ENCODE assay signal across 9 cellular contexts in genomic region chr2:69933254-69933828, GRCh38. TPM values are rescaled to one million over a fixed set of nuclear protein-coding genes. Genes with fewer than 3 reads are reported as not detected.
DNase-seq lines count a peak whose midpoint lies in the region; ATAC-seq and TF ChIP-seq lines count a peak whose summit lies in the region.
"Had no signal": no experiment of that assay in that cellular context is flagged by ENCODE, and none has a peak within 500 bp of the region (broad histone marks: within the 10 kb centered on the region; RNA-seq: fewer than 3 reads in every experiment).

No MANE protein-coding gene starts in this region.

- POLR2A ChIA-PET in naive thymus-derived CD4-positive, alpha-beta T cell (lab: Charles Lee) = interaction anchor here (0.9 to 2.0 kb wide), 5 partner anchors 9 to 154 kb away, joined by 3 to 4 read pairs (median 3); partner anchors contain the start of gene PCBP1

- TF ChIP-seq CTCF in Calu3 (IDR thresholded peaks at IDR 0.05; ENCODE audit: unreplicated experiment) (no peak), sigmoid colon (IDR thresholded peaks at IDR 0.05) (no peak)

- BruUV-seq in Calu3 (replicated peaks; lab: Mats Ljungman, UMichigan) = no TSS peak

- peaks cover 0 to 46% (median 22%) of the 10 kb centered on the region in 3 experiments for H3K36me3 ChIP-seq in naive thymus-derived CD4-positive, alpha-beta T cell (ENCODE audit: control insufficient read depth in 2 of 3, insufficient read depth in 3 of 3, low read length in 3 of 3)
- H3K36me3 ChIP-seq in SJCRH30 = peaks cover 3% of the 10 kb centered on the region; the same call in 1 of the 2 replicates
- peaks cover 12 to 43% (median 30%) of the 10 kb centered on the region in 4 donors for H3K36me3 ChIP-seq in sigmoid colon

- H3K27ac Mint-ChIP-seq in Calu3 (ENCODE audit: unreplicated experiment) = peak overlapping the region; percentile 93
- H3K27ac Mint-ChIP-seq in dendritic cell treated with granulocyte-macrophage colony-stimulating factor and Interleukin-4, amounts not matched to agents 40 ng/mL and 50 ng/mL, for 4 days = peak overlapping the region; percentile 90
- peak overlapping the region in 5 of 9 donors; percentile 29 to 71 (median 59) for H3K27ac Mint-ChIP-seq in naive thymus-derived CD4-positive, alpha-beta T cell
- H3K27ac Mint-ChIP-seq: T-helper 2 cell treated with Interferon-gamma antibody and Interleukin-4, amounts not matched to agents 5 μg/mL and 100 μg/mL, for 36 hours had no signal

- no peak overlapping the region for H3K4me3 ChIP-seq in naive thymus-derived CD4-positive, alpha-beta T cell (ENCODE audit: low read length)
- H3K4me3 ChIP-seq in SJCRH30 = no peak overlapping the region
- no peak overlapping the region for H3K4me3 ChIP-seq in sigmoid colon

- no peaks in the 10 kb centered on the region for H3K27me3 ChIP-seq in naive thymus-derived CD4-positive, alpha-beta T cell (ENCODE audit: control insufficient read depth in 2 of 2, insufficient read depth in 2 of 2, low read length in 2 of 2)
- no peaks in the 10 kb centered on the region for H3K27me3 ChIP-seq in SJCRH30
- no peaks in the 10 kb centered on the region for H3K27me3 ChIP-seq in sigmoid colon

- DNase-seq in Calu3 (no peak), NOMO-1 treated with DMSO at 0.1 percent for 48 hours (lab: John Stamatoyannopoulos, UW; ENCODE audit: unreplicated experiment) (peak; percentile 32), SJCRH30 (no peak), NCI-H146 (lab: John Stamatoyannopoulos, UW) (no peak), sigmoid colon (no peak)
- no peak for DNase-seq in naive thymus-derived CD4-positive, alpha-beta T cell
- DNase-seq: activated T-cell treated with anti-CD3 and anti-CD28 coated beads, Interleukin-2, amount 50 U/mL, for 48 hours had no signal

- no peak overlapping the region for H3K27ac ChIP-seq in naive thymus-derived CD4-positive, alpha-beta T cell (ENCODE audit: low read depth, low read length)
- H3K27ac ChIP-seq in SJCRH30 = no peak overlapping the region
- peak overlapping the region in 2 of 4 donors; percentile 4 to 22 for H3K27ac ChIP-seq in sigmoid colon

- CTCF ChIA-PET in Calu3 (lab: Charles Lee) = interaction anchor here (0.9 to 2.1 kb wide), 2 partner anchors 19 to 138 kb away, joined by 5 to 8 read pairs; partner anchors contain the start of gene MXD1
- CTCF ChIA-PET in naive thymus-derived CD4-positive, alpha-beta T cell (lab: Charles Lee) = no interaction called here

- no peaks in the 10 kb centered on the region for H3K27me3 Mint-ChIP-seq in Calu3 (ENCODE audit: unreplicated experiment)
- no peaks in the 10 kb centered on the region for H3K27me3 Mint-ChIP-seq in dendritic cell treated with granulocyte-macrophage colony-stimulating factor and Interleukin-4, amounts not matched to agents 40 ng/mL and 50 ng/mL, for 4 days
- H3K27me3 Mint-ChIP-seq in naive thymus-derived CD4-positive, alpha-beta T cell = no peaks in the 10 kb centered on the region

- H3K9me3 ChIP-seq in naive thymus-derived CD4-positive, alpha-beta T cell (ENCODE audit: control insufficient read depth in 2 of 3, low read length in 3 of 3) = no peaks in the 10 kb centered on the region
- H3K9me3 ChIP-seq in SJCRH30 (replicated peaks) (no peaks in the 10 kb centered on the region), sigmoid colon (no peaks in the 10 kb centered on the region)

- peak; percentile 42 for ATAC-seq in naive thymus-derived CD4-positive, alpha-beta T cell

- peaks cover 0 to 9% of the 10 kb centered on the region in 2 donors for H3K4me1 ChIP-seq in naive thymus-derived CD4-positive, alpha-beta T cell (ENCODE audit: control insufficient read depth in 2 of 2, insufficient read depth in 2 of 2, low read length in 2 of 2)
- no peaks in the 10 kb centered on the region for H3K4me1 ChIP-seq in SJCRH30
- no peaks in the 10 kb centered on the region for H3K4me1 ChIP-seq in sigmoid colon

- peaks cover 20% of the 10 kb centered on the region for H3K36me3 Mint-ChIP-seq in Calu3 (ENCODE audit: insufficient read depth, unreplicated experiment)
- peaks cover 70% of the 10 kb centered on the region for H3K36me3 Mint-ChIP-seq in dendritic cell treated with granulocyte-macrophage colony-stimulating factor and Interleukin-4, amounts not matched to agents 40 ng/mL and 50 ng/mL, for 4 days (ENCODE audit: low read depth)
- H3K36me3 Mint-ChIP-seq in naive thymus-derived CD4-positive, alpha-beta T cell = peaks cover 21 to 57% (median 28%) of the 10 kb centered on the region in 5 donors

- H3K4me1 Mint-ChIP-seq in Calu3 (ENCODE audit: low read depth, unreplicated experiment) = peaks cover 43% of the 10 kb centered on the region
- H3K4me1 Mint-ChIP-seq in dendritic cell treated with granulocyte-macrophage colony-stimulating factor and Interleukin-4, amounts not matched to agents 40 ng/mL and 50 ng/mL, for 4 days (ENCODE audit: low read depth) = peaks cover 72% of the 10 kb centered on the region
- H3K4me1 Mint-ChIP-seq in naive thymus-derived CD4-positive, alpha-beta T cell = peaks cover 22 to 46% (median 42%) of the 10 kb centered on the region in 7 donors

- H3K4me3 Mint-ChIP-seq in Calu3 (ENCODE audit: low read depth, unreplicated experiment) = no peak overlapping the region
- H3K4me3 Mint-ChIP-seq in dendritic cell treated with granulocyte-macrophage colony-stimulating factor and Interleukin-4, amounts not matched to agents 40 ng/mL and 50 ng/mL, for 4 days = no peak overlapping the region
- no peak overlapping the region for H3K4me3 Mint-ChIP-seq in naive thymus-derived CD4-positive, alpha-beta T cell
- H3K4me3 Mint-ChIP-seq: T-helper 2 cell treated with Interferon-gamma antibody and Interleukin-4, amounts not matched to agents 5 μg/mL and 100 μg/mL, for 36 hours had no signal

- no peaks in the 10 kb centered on the region for H3K9me3 Mint-ChIP-seq in Calu3 (ENCODE audit: low read depth, unreplicated experiment)
- no peaks in the 10 kb centered on the region for H3K9me3 Mint-ChIP-seq in dendritic cell treated with granulocyte-macrophage colony-stimulating factor and Interleukin-4, amounts not matched to agents 40 ng/mL and 50 ng/mL, for 4 days
- H3K9me3 Mint-ChIP-seq in naive thymus-derived CD4-positive, alpha-beta T cell = no peaks in the 10 kb centered on the region
- H3K9me3 Mint-ChIP-seq: T-helper 2 cell treated with Interferon-gamma antibody and Interleukin-4, amounts not matched to agents 5 μg/mL and 100 μg/mL, for 36 hours had no signal

- no peak for TF ChIP-seq POLR2A in sigmoid colon (IDR thresholded peaks at IDR 0.05)

- no peak for TF ChIP-seq EP300 in sigmoid colon (IDR thresholded peaks at IDR 0.05)

- intact Hi-C loops in Calu3 (cut with micrococcal nuclease; ENCODE audit: unreplicated experiment) = loop anchor here (5.0 kb wide), 1 partner anchor 139 kb away; no protein-coding TSS in a partner anchor
- intact Hi-C loops in dendritic cell treated with granulocyte-macrophage colony-stimulating factor and Interleukin-4, amounts not matched to agents 40 ng/mL and 50 ng/mL, for 4 days (cut with micrococcal nuclease) = no loop called here
- intact Hi-C loops in naive thymus-derived CD4-positive, alpha-beta T cell (cut with micrococcal nuclease) = no loop called here
- intact Hi-C loops in sigmoid colon (cut with DNase I) = no loop called here

RNA-seq across cellular contexts. Expression of gene MXD1, which starts 18.4 kb away (rescaled TPM):
- total RNA-seq in Calu3 (2022) (13.3 and 17.4 TPM in 2 replicates), sigmoid colon (1 to 10 TPM; 5.4 to 7.8 (median 7.3) TPM)
- total RNA-seq in naive thymus-derived CD4-positive, alpha-beta T cell = 100 to 1,000 TPM in 1 of 5 experiments, 10 to 100 TPM in 4; 15.1 to 112 (median 22.9) TPM
- 10 to 100 TPM in 1 of 2 donors, 1 to 10 TPM in 1; 7.0 to 10.6 TPM for polyA plus RNA-seq in naive thymus-derived CD4-positive, alpha-beta T cell
- 5.2 and 5.3 TPM in 2 replicates for total RNA-seq in SJCRH30 (2014; rRNA removed; shearing (Covaris generic))
- 100 to 1,000 TPM in 1 of 3 donors, 10 to 100 TPM in 2; 44.2 to 102 (median 46.8) TPM for polyA plus RNA-seq in sigmoid colon

RNA-seq across cellular contexts. Expression of gene ASPRV1, which starts 28.1 kb away (rescaled TPM):
- total RNA-seq in Calu3 (2022) (0.17 and 0.27 TPM in 2 replicates), sigmoid colon (1 to 10 TPM; 1.1 to 1.4 (median 1.2) TPM)
- total RNA-seq in naive thymus-derived CD4-positive, alpha-beta T cell = 1 to 10 TPM; 1.7 to 2.9 (median 2.3) TPM
- 1 to 10 TPM in 1 of 2 donors, under 1 TPM in 1; 0.91 to 1.2 TPM for polyA plus RNA-seq in naive thymus-derived CD4-positive, alpha-beta T cell
- 0.51 and 0.95 TPM in 2 replicates for total RNA-seq in SJCRH30 (2014; rRNA removed; shearing (Covaris generic))
- polyA plus RNA-seq in sigmoid colon = 1 to 10 TPM; 1.1 to 1.2 (median 1.2) TPM

RNA-seq across cellular contexts. Expression of gene SNRNP27, which starts 39.6 kb away (rescaled TPM):
- total RNA-seq in Calu3 (2022) (36.3 and 39.8 TPM in 2 replicates), sigmoid colon (10 to 100 TPM; 52.7 to 92.5 (median 69.3) TPM)
- total RNA-seq in naive thymus-derived CD4-positive, alpha-beta T cell = 10 to 100 TPM; 32.5 to 56.0 (median 51.5) TPM
- 10 to 100 TPM; 56.2 to 58.4 TPM for polyA plus RNA-seq in naive thymus-derived CD4-positive, alpha-beta T cell
- 105 and 107 TPM in 2 replicates for total RNA-seq in SJCRH30 (2014; rRNA removed; shearing (Covaris generic))
- 10 to 100 TPM; 38.8 to 64.9 (median 57.1) TPM for polyA plus RNA-seq in sigmoid colon
